ENCODE assay signal across 19 cellular contexts in genomic region chr19:47550129-47550528, GRCh38. TPM values are rescaled to one million over a fixed set of nuclear protein-coding genes. Genes with fewer than 3 reads are reported as not detected.
"Had no signal": no experiment of that assay in that cellular context is flagged by ENCODE, and none has a peak within 500 bp of the region (broad histone marks: within the 10 kb centered on the region; RNA-seq: fewer than 3 reads in every experiment).

No MANE protein-coding gene starts in this region.

- ATAC-seq: Panc1, PC-3, SK-N-SH treated with all-trans-retinoic acid at 6 μM for 48 hours had no signal

- H3K27ac ChIP-seq: RWPE1 had no signal

- DNase-seq: Karpas-422, KG1, MM.1S, NCI-H1092 treated with DMSO at 0.1 percent for 48 hours, NCI-H1436 treated with DMSO at 0.1 percent for 48 hours, NCI-H1694, NCI-H2227 treated with DMSO at 0.1 percent for 48 hours, NCI-H524, NCI-H526 treated with DMSO at 0.1 percent for 48 hours, NCI-H748 treated with DMSO at 0.1 percent for 48 hours, PC-3, T-helper 1 cell had no signal

RNA-seq across cellular contexts. Expression of gene ZNF541, which starts 22.8 kb away (rescaled TPM):
- total RNA-seq: HT-29, NCI-H460, OCI-LY7, PC-3, SK-MEL-5 had no signal
